Comparison of ENCODE assay signal across 1 cellular context in genomic region chr2:108719149-108720044, GRCh38.
TF ChIP-seq lines count a peak whose summit lies in the region.

Gene RANBP2, plus strand, starts transcription at chr2:108719482. Its CDS starts 125 bp downstream, at chr2:108719607.

TF ChIP-seq in HepG2, 621 proteins besides CTCF, POLR2A, EP300 and RAD21 (continued from another document and continues in another):
- TF ChIP-seq GZF1 (CRISPR knock-in tag; IDR thresholded peaks at IDR 0.05) (peak; percentile 90), SMARCE1 (IDR thresholded peaks at IDR 0.05; ENCODE audit: borderline replicate concordance) (no peak), AFF4 (CRISPR knock-in tag; IDR thresholded peaks at IDR 0.05) (0 out of 2 replicates have a peak, but pooled peaks have one; percentile 39), ZNF232 (CRISPR knock-in tag; IDR thresholded peaks at IDR 0.05; ENCODE audit: borderline replicate concordance) (peak; percentile 89), ZNF780A (CRISPR knock-in tag; IDR thresholded peaks at IDR 0.05) (peak; percentile 92; the same call in 1 of the 2 replicates), MEF2D (CRISPR knock-in tag; IDR thresholded peaks at IDR 0.05) (peak; percentile 95), PRDM4 (CRISPR knock-in tag; IDR thresholded peaks at IDR 0.05; ENCODE audit: borderline replicate concordance) (peak; percentile 80), TCF7 (IDR thresholded peaks at IDR 0.05; ENCODE audit: low read depth) (no peak), ZNF280B (CRISPR knock-in tag; IDR thresholded peaks at IDR 0.05; ENCODE audit: borderline replicate concordance) (peak; percentile 96), PAXIP1 (CRISPR knock-in tag; conservative IDR thresholded peaks at IDR 0.05) (peak; percentile 70), ZNF468 (CRISPR knock-in tag; IDR thresholded peaks at IDR 0.05) (peak; percentile 98), NFKBIZ (CRISPR knock-in tag; IDR thresholded peaks at IDR 0.05) (peak; percentile 95), MAX (IDR thresholded peaks at IDR 0.05) (peak; percentile 100), NR2C2 (CRISPR knock-in tag; IDR thresholded peaks at IDR 0.05; ENCODE audit: borderline replicate concordance) (peak; percentile 90), ZEB1 (IDR thresholded peaks at IDR 0.05; ENCODE audit: insufficient replicate concordance, low read depth) (peak; percentile 71), KLF9 (CRISPR knock-in tag; IDR thresholded peaks at IDR 0.05; ENCODE audit: low read depth) (peak; percentile 96), POLR2AphosphoS5 (IDR thresholded peaks at IDR 0.05; ENCODE audit: low read depth, low read length) (peak; percentile 98), HOXA9 (CRISPR knock-in tag; IDR thresholded peaks at IDR 0.05; ENCODE audit: borderline replicate concordance) (peak; percentile 96), NR1H2 (CRISPR knock-in tag; IDR thresholded peaks at IDR 0.05; ENCODE audit: borderline replicate concordance, low read depth) (peak; percentile 94), SMYD3 (CRISPR knock-in tag; IDR thresholded peaks at IDR 0.05) (peak; percentile 99), ZNF331 (CRISPR knock-in tag; IDR thresholded peaks at IDR 0.05) (peak; percentile 97; the same call in 1 of the 2 replicates), ZNF143 (CRISPR knock-in tag; IDR thresholded peaks at IDR 0.05) (peak; percentile 72), LRRFIP1 (CRISPR knock-in tag; conservative IDR thresholded peaks at IDR 0.05) (peak; percentile 75; the same call in 1 of the 2 replicates), TBX3 (IDR thresholded peaks at IDR 0.05; ENCODE audit: borderline replicate concordance) (peak; percentile 70; the same call in 1 of the 2 replicates), CREB3 (CRISPR knock-in tag; IDR thresholded peaks at IDR 0.05) (peak; percentile 98), ZNF496 (CRISPR knock-in tag; IDR thresholded peaks at IDR 0.05; ENCODE audit: insufficient replicate concordance) (no peak), ZNF33A (CRISPR knock-in tag; IDR thresholded peaks at IDR 0.05; ENCODE audit: borderline replicate concordance) (0 out of 2 replicates have a peak, but pooled peaks have one; percentile 76), ASH2L (IDR thresholded peaks at IDR 0.05; ENCODE audit: insufficient read length, low read depth, low read length) (peak; percentile 98), FOXA3 (CRISPR knock-in tag; IDR thresholded peaks at IDR 0.05) (peak; percentile 87), KLF15 (CRISPR knock-in tag; IDR thresholded peaks at IDR 0.05; ENCODE audit: borderline replicate concordance) (peak; percentile 97), SRY (CRISPR knock-in tag; IDR thresholded peaks at IDR 0.05) (peak; percentile 98), ZNF34 (CRISPR knock-in tag; IDR thresholded peaks at IDR 0.05; ENCODE audit: borderline replicate concordance) (peak; percentile 88; the same call in 1 of the 2 replicates), NFRKB (IDR thresholded peaks at IDR 0.05) (no peak), ZBTB21 (CRISPR knock-in tag; IDR thresholded peaks at IDR 0.05) (peak; percentile 100), RFXAP (CRISPR knock-in tag; IDR thresholded peaks at IDR 0.05; ENCODE audit: borderline replicate concordance) (peak; percentile 97), ZNF737 (CRISPR knock-in tag; IDR thresholded peaks at IDR 0.05; ENCODE audit: borderline replicate concordance) (peak; percentile 92; the same call in 1 of the 2 replicates)
- TF ChIP-seq, protein P1, sequence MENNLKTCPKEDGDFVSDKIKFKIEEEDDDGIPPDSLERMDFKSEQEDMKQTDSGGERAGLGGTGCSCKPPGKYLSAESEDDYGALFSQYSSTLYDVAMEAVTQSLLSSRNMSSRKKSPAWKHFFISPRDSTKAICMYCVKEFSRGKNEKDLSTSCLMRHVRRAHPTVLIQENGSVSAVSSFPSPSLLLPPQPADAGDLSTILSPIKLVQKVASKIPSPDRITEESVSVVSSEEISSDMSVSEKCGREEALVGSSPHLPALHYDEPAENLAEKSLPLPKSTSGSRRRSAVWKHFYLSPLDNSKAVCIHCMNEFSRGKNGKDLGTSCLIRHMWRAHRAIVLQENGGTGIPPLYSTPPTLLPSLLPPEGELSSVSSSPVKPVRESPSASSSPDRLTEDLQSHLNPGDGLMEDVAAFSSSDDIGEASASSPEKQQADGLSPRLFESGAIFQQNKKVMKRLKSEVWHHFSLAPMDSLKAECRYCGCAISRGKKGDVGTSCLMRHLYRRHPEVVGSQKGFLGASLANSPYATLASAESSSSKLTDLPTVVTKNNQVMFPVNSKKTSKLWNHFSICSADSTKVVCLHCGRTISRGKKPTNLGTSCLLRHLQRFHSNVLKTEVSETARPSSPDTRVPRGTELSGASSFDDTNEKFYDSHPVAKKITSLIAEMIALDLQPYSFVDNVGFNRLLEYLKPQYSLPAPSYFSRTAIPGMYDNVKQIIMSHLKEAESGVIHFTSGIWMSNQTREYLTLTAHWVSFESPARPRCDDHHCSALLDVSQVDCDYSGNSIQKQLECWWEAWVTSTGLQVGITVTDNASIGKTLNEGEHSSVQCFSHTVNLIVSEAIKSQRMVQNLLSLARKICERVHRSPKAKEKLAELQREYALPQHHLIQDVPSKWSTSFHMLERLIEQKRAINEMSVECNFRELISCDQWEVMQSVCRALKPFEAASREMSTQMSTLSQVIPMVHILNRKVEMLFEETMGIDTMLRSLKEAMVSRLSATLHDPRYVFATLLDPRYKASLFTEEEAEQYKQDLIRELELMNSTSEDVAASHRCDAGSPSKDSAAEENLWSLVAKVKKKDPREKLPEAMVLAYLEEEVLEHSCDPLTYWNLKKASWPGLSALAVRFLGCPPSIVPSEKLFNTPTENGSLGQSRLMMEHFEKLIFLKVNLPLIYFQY (CRISPR knock-in tag; IDR thresholded peaks at IDR 0.05; ENCODE audit: borderline replicate concordance), result peak; percentile 88
